ENCODE assay signal across 20 cellular contexts in the genomic region with DNA sequence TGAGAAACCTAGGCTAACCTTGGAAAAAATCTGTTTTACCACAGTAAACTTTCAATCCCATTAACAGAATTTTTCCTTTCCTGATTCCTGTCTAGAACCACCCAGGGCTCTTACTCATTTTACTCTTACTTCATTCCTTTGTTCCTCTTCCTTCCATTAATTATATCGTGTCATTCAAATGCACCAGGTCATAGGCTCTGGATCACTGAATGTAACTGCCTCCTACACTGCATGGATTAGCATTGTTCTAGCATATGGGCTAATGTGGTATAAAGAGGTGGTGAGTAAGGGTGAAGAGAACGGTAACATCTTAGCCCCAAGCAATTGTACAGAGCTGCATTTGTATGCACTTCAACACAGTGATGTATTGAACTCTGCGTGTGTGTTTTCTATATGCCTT. TPM values are rescaled to one million over a fixed set of nuclear protein-coding genes. Genes with fewer than 3 reads are reported as not detected.
"Had no signal": no experiment of that assay in that cellular context is flagged by ENCODE, and none has a peak within 500 bp of the region (broad histone marks: within the 10 kb centered on the region; RNA-seq: fewer than 3 reads in every experiment).

No MANE protein-coding gene starts in this region.

- H3K36me3 Mint-ChIP-seq: activated naive CD8-positive, alpha-beta T cell treated with anti-CD3 and anti-CD28 coated beads for 36 hours; immature natural killer cell; naive B cell; WTC11 had no signal

- H3K27ac Mint-ChIP-seq: activated CD4-positive, alpha-beta memory T cell treated with anti-CD3 and anti-CD28 coated beads, Interleukin-2, amount 10 ng/mL, durations not matched to agents 7 days and 5 days; activated naive CD8-positive, alpha-beta T cell treated with anti-CD3 and anti-CD28 coated beads for 36 hours; activated T-cell treated with anti-CD3 and anti-CD28 coated beads, Interleukin-2, amount 50 U/mL, for 72 hours; immature natural killer cell; T-helper 17 cell; WTC11 had no signal

- H3K4me1 ChIP-seq: pancreas, stomach, testis had no signal

- H3K27me3 ChIP-seq: brain microvascular endothelial cell, pancreas, stomach, testis had no signal

- ATAC-seq: activated T-cell treated with anti-CD3 and anti-CD28 coated beads, Interleukin-2, amount 50 U/mL, for 72 hours; pancreas; T-helper 17 cell; WTC11 had no signal

- FAIRE-seq: pancreas had no signal

- H3K4me3 ChIP-seq: lung, pancreas, stomach, testis had no signal

- H3K4me1 Mint-ChIP-seq: activated CD4-positive, alpha-beta memory T cell treated with anti-CD3 and anti-CD28 coated beads, Interleukin-2, amount 10 ng/mL, durations not matched to agents 7 days and 5 days; activated naive CD8-positive, alpha-beta T cell treated with anti-CD3 and anti-CD28 coated beads for 36 hours; immature natural killer cell; naive B cell; T-helper 17 cell had no signal

- H3K36me3 ChIP-seq: brain microvascular endothelial cell, pancreas, stomach had no signal

- H3K27ac ChIP-seq: brain microvascular endothelial cell, pancreas, stomach, testis had no signal

- H3K27me3 Mint-ChIP-seq: activated CD4-positive, alpha-beta memory T cell treated with anti-CD3 and anti-CD28 coated beads, Interleukin-2, amount 10 ng/mL, durations not matched to agents 7 days and 5 days; activated naive CD8-positive, alpha-beta T cell treated with anti-CD3 and anti-CD28 coated beads for 36 hours; naive B cell; T-helper 17 cell had no signal

- H3K9me3 Mint-ChIP-seq: activated CD4-positive, alpha-beta memory T cell treated with anti-CD3 and anti-CD28 coated beads, Interleukin-2, amount 10 ng/mL, durations not matched to agents 7 days and 5 days; activated naive CD8-positive, alpha-beta T cell treated with anti-CD3 and anti-CD28 coated beads for 36 hours; activated T-cell treated with anti-CD3 and anti-CD28 coated beads, Interleukin-2, amount 50 U/mL, for 72 hours; immature natural killer cell; WTC11 had no signal

- H3K9me3 ChIP-seq: pancreas, stomach, testis had no signal

- H3K4me3 Mint-ChIP-seq: activated CD4-positive, alpha-beta memory T cell treated with anti-CD3 and anti-CD28 coated beads, Interleukin-2, amount 10 ng/mL, durations not matched to agents 7 days and 5 days; activated naive CD8-positive, alpha-beta T cell treated with anti-CD3 and anti-CD28 coated beads for 36 hours; activated T-cell treated with anti-CD3 and anti-CD28 coated beads, Interleukin-2, amount 50 U/mL, for 72 hours; immature natural killer cell; naive B cell; T-helper 17 cell; WTC11 had no signal

- DNase-seq: activated CD4-positive, alpha-beta memory T cell treated with anti-CD3 and anti-CD28 coated beads, Interleukin-2, amount 10 ng/mL, durations not matched to agents 7 days and 5 days; activated CD4-positive, alpha-beta T cell treated with anti-CD3 and anti-CD28 coated beads for 4 hours; activated naive CD8-positive, alpha-beta T cell treated with anti-CD3 and anti-CD28 coated beads for 36 hours; activated T-cell treated with anti-CD3 and anti-CD28 coated beads, Interleukin-2, amount 50 U/mL, for 72 hours; brain microvascular endothelial cell; cerebellar nuclear complex; effector CD8-positive, alpha-beta T cell; erythroblast; foreskin fibroblast; immature natural killer cell; naive B cell; pancreas; stimulated activated CD4-positive, alpha-beta T cell treated with anti-CD3 and anti-CD28 coated beads, Interleukin-12 subunit alpha, Interleukin-12 subunit beta, amount 100 ng/mL, for 4 hours; stimulated activated CD4-positive, alpha-beta T cell treated with anti-CD3 and anti-CD28 coated beads, Interleukin-2, amount 100 ng/mL, for 24 hours; stomach; T-helper 17 cell; testis had no signal

RNA-seq across cellular contexts. Expression of gene SPINK5, which starts 49.5 kb away (rescaled TPM):
- total RNA-seq: activated CD4-positive, alpha-beta memory T cell treated with anti-CD3 and anti-CD28 coated beads, Interleukin-2, amount 10 ng/mL, durations not matched to agents 7 days and 5 days; activated naive CD8-positive, alpha-beta T cell treated with anti-CD3 and anti-CD28 coated beads for 36 hours; activated T-cell treated with anti-CD3 and anti-CD28 coated beads, Interleukin-2, amount 50 U/mL, for 72 hours; mononuclear cell; T-helper 17 cell had no signal
- polyA plus RNA-seq: immature natural killer cell had no signal
